Comparison of ENCODE assay signal across 6 cellular contexts in the genomic region with DNA sequence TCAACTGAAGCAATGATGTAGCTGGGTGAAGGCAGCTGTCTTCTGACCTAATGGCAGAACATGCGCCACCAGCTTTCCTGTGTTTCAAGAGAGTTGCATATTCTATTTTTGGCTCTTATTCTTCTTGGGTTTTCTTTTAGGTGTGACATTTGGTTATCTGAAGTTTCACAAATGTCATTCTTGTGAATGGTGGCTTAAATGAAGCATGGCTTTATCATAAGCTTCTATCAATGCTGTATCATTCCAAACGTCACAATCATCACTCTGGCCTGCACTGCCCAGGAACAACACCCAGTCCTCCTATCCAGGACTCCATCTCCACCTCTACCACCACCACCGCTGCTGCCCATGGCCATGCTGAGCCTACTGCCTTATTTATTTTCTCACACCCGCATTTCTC.
"Had no signal": no experiment of that assay in that cellular context is flagged by ENCODE, and none has a peak within 500 bp of the region (broad histone marks: within the 10 kb centered on the region; RNA-seq: fewer than 3 reads in every experiment).

No MANE protein-coding gene starts in this region.

- ATAC-seq: HepG2 had no signal

- DNase-seq: GM23248, GOT3, H7, HCEC 1CT had no signal

- H3K4me3 ChIP-seq: GM23248 had no signal

- H3K27ac ChIP-seq: GM23248, HL-60 had no signal

- FAIRE-seq: HepG2 had no signal

- H3K9ac ChIP-seq: GM23248 had no signal

- H2AFZ ChIP-seq: GM23248 had no signal
